8 cellular contexts compared by ENCODE assay signal in the genomic region with DNA sequence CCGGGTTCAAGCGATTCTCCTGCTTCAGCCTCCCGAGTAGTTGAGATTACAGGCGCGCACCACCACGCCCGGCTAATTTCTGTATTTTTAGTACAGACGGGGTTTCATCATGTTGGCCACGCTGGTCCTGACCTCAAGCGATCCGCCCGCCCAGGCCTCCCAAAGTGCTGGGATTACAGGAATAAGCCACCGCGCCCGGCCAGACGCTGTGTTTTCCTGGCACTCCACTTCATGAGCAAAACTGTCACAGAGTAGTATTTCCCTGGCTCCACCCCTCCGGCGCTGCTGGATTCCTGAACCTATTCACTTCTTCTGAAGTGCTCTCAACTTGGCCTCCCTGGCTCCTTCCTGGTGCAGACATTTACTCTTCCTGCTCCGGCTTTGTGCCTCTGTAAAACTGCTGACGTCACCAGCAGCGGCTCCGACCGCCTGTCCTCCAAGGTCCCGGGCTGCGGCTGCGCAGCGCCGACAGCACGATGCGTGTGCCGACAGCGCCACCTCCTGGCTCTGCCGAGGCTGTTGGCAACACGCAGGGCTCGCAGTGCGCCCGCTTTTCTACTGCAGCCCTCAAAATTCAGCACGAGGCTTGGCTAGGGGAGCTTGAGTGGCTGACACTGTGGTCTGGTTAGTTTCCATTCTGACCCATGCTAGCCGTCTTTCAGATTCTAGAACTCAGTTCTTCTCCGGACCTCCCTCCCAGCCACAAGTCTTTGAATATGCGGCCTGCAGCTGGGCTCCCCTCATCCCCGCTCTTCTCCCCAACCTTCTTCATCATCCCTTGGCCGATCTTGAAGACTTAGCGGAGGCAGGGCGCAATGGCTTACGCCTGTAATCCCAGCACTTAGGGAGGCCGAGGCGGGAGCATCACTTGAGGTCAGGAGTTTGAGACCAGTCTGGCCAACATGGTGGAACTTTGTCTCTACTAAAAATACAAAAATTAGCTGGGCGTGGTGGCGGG. TPM values are rescaled to one million over a fixed set of nuclear protein-coding genes. Genes with fewer than 3 reads are reported as not detected.
DNase-seq lines count a peak whose midpoint lies in the region; ATAC-seq and TF ChIP-seq lines count a peak whose summit lies in the region.

No MANE protein-coding gene starts in this region.

- peak overlapping the region; percentile 47 for H3K4me3 ChIP-seq in epithelial cell of proximal tubule (ENCODE audit: low read depth, low read length)
- H3K4me3 ChIP-seq in mucosa of rectum (ENCODE audit: low read length in 2 of 2): peak overlapping the region; percentile 41 to 59

- H3K27me3 ChIP-seq in mucosa of rectum (ENCODE audit: control insufficient read depth in 2 of 2, insufficient read depth in 2 of 2, low read length in 2 of 2): no peaks in the 10 kb centered on the region

- in situ Hi-C loops in KBM-7 (cut with MboI; ENCODE audit: low pct_unique_long_range_greater_than_20kb, low sequenced_read_pairs): loop anchor here (25.0 kb wide), 2 partner anchors 187 to 487 kb away; partner anchors contain the start of gene APOL6

- ATAC-seq in GM19463 (IDR thresholded peaks at IDR 0.05; ENCODE audit: unreplicated experiment): peak; percentile 77

- H3K27ac ChIP-seq in mucosa of rectum (ENCODE audit: low read depth in 2 of 2, low read length in 2 of 2): peak overlapping the region; percentile 82 to 85

- peak overlapping the region; percentile 47 to 61 for H3K9ac ChIP-seq in mucosa of rectum (ENCODE audit: low read depth in 1 of 2, low read length in 2 of 2)

- no peaks in the 10 kb centered on the region for H3K36me3 ChIP-seq in mucosa of rectum (ENCODE audit: control insufficient read depth in 2 of 2, insufficient read depth in 2 of 2, low read length in 2 of 2)

- TF ChIP-seq CTCF in epithelial cell of proximal tubule (conservative IDR thresholded peaks at IDR 0.05; ENCODE audit: low read depth, low read length): peak; percentile 92

- H3K9me3 ChIP-seq in mucosa of rectum (ENCODE audit: control insufficient read depth in 2 of 2, low read length in 2 of 2): no peaks in the 10 kb centered on the region

- peak; percentile 16 to 91 (median 83) for DNase-seq in C1 segment of cervical spinal cord (lab: John Stamatoyannopoulos, UW)
- peak; percentile 93 for DNase-seq in KBM-7
- DNase-seq in OCI-M1 (lab: John Stamatoyannopoulos, UW): peak; percentile 95
- peak; percentile 84 for DNase-seq in activated T-cell treated with anti-CD3 and anti-CD28 coated beads for 4 hours
- peak; percentile 45 for DNase-seq in epithelial cell of proximal tubule (ENCODE audit: low read depth)
- peak; percentile 74 to 82 for DNase-seq in stimulated activated CD8-positive, alpha-beta memory T cell treated with anti-CD3 and anti-CD28 coated beads, Interleukin-4, amount 100 ng/mL, for 1 hour (ENCODE audit: low read depth in 2 of 2, low spot score in 1 of 2)

- H3K4me1 ChIP-seq in mucosa of rectum (ENCODE audit: control insufficient read depth in 2 of 2, insufficient read depth in 2 of 2, low read length in 2 of 2): peaks cover 2 to 3% of the 10 kb centered on the region in 2 donors

RNA-seq across cellular contexts. Expression of gene APOL3, which starts 36.6 kb away (rescaled TPM):
- 2.1 and 4.8 TPM in 2 replicates for total RNA-seq in epithelial cell of proximal tubule

Comparison
In these comparisons a context has a peak if more than half of its experiments do, and no peak if none do; other contexts are left out.
1. Peak in every context shown above with its lines: DNase-seq, ATAC-seq, H3K4me3 ChIP-seq and H3K27ac ChIP-seq.
2. DNase-seq: peak in every context shown above with its lines; median percentile 95 in OCI-M1; 93 in KBM-7; 84 in activated T-cell treated with anti-CD3 and anti-CD28 coated beads for 4 hours; 83 in C1 segment of cervical spinal cord; 78 in stimulated activated CD8-positive, alpha-beta memory T cell treated with anti-CD3 and anti-CD28 coated beads, Interleukin-4, amount 100 ng/mL, for 1 hour; 45 in epithelial cell of proximal tubule.